In genomic region chr16:67805718-67806427, GRCh38 we compare ENCODE assay signal across 8 cellular contexts. TPM values are rescaled to one million over a fixed set of nuclear protein-coding genes. Genes with fewer than 3 reads are reported as not detected.
DNase-seq lines count a peak whose midpoint lies in the region; ATAC-seq and TF ChIP-seq lines count a peak whose summit lies in the region.

No MANE protein-coding gene starts in this region.

- H3K27me3 ChIP-seq in hepatocyte (no peaks in the 10 kb centered on the region), skeletal muscle tissue (ENCODE audit: control insufficient read depth in 3 of 3, insufficient read depth in 3 of 3, low read length in 3 of 3) (no peaks in the 10 kb centered on the region)

- peak overlapping the region; percentile 52 for H3K4me3 ChIP-seq in hepatocyte
- peak overlapping the region; percentile 84 to 99 (median 97) for H3K4me3 ChIP-seq in skeletal muscle tissue (ENCODE audit: low read length in 3 of 3)

- peak overlapping the region; percentile 60 for H3K27ac ChIP-seq in hepatocyte
- peak overlapping the region; percentile 96 for H3K27ac ChIP-seq in skeletal muscle tissue (ENCODE audit: low read depth, low read length)

- H3K36me3 ChIP-seq in hepatocyte (replicated peaks; ENCODE audit: insufficient read depth, low read depth) (no peaks in the 10 kb centered on the region), skeletal muscle tissue (ENCODE audit: control insufficient read depth in 3 of 3, insufficient read depth in 3 of 3, low read length in 3 of 3) (peaks cover 6 to 23% (median 20%) of the 10 kb centered on the region in 3 donors)

- H3K4me2 ChIP-seq in hepatocyte: peak overlapping the region; percentile 89

- H4K20me1 ChIP-seq in hepatocyte (ENCODE audit: insufficient read depth, poor library complexity, severe bottlenecking): peaks cover 10% of the 10 kb centered on the region

- WGBS in hepatocyte (ENCODE audit: low lambda C conversion rate, missing lambda C conversion rate): 2% methylated on average over 18 of the region's 26 CpGs

- peaks cover 16% of the 10 kb centered on the region for H3K4me1 ChIP-seq in hepatocyte (ENCODE audit: insufficient read depth)
- peaks cover 24 to 45% (median 25%) of the 10 kb centered on the region in 3 donors for H3K4me1 ChIP-seq in skeletal muscle tissue (ENCODE audit: control insufficient read depth in 3 of 3, insufficient read depth in 3 of 3, low read length in 3 of 3)

- H3K9ac ChIP-seq in skeletal muscle tissue (ENCODE audit: low read depth in 1 of 3, low read length in 3 of 3): peak overlapping the region; percentile 97 to 100 (median 99)

- no peaks in the 10 kb centered on the region for H3K9me3 ChIP-seq in hepatocyte (ENCODE audit: low read depth)
- no peaks in the 10 kb centered on the region for H3K9me3 ChIP-seq in skeletal muscle tissue (ENCODE audit: control insufficient read depth in 3 of 3, low read length in 3 of 3)

- peak; percentile 0 for ATAC-seq in HG02759 (IDR thresholded peaks at IDR 0.05; ENCODE audit: unreplicated experiment)
- no peak for ATAC-seq in GM18861 (IDR thresholded peaks at IDR 0.05; ENCODE audit: unreplicated experiment)
- no peak for ATAC-seq in HG02852 (IDR thresholded peaks at IDR 0.05; ENCODE audit: unreplicated experiment)

- no peak for TF ChIP-seq CTCF in hepatocyte (IDR thresholded peaks at IDR 0.05; ENCODE audit: poor library complexity)

- peak; percentile 38 for DNase-seq in D341Med (ENCODE audit: low spot score)
- DNase-seq in activated CD8-positive, alpha-beta memory T cell treated with anti-CD3 and anti-CD28 coated beads, Interleukin-2, amount 50 U/mL, for 4 hours: peak; percentile 19
- no peak for DNase-seq in hepatocyte (ENCODE audit: low spot score)
- DNase-seq in NCI-H2107 treated with DMSO at 0.1 percent for 48 hours (lab: John Stamatoyannopoulos, UW; ENCODE audit: unreplicated experiment): no peak

- H2AFZ ChIP-seq in hepatocyte: peak overlapping the region; percentile 61

- H3K79me2 ChIP-seq in hepatocyte: peaks cover 53% of the 10 kb centered on the region

- H3K9me2 ChIP-seq in hepatocyte (replicated peaks; ENCODE audit: insufficient read depth): no peaks in the 10 kb centered on the region

RNA-seq across cellular contexts. Expression of gene RANBP10, which starts 0.5 kb away (rescaled TPM):
- total RNA-seq in hepatocyte: 8.6 and 8.8 TPM in 2 replicates
- polyA plus RNA-seq in hepatocyte: 12.4 and 12.6 TPM in 2 replicates
- 4.7 TPM for total RNA-seq in skeletal muscle tissue

RNA-seq across cellular contexts. Expression of gene TSNAXIP1, which starts 0.8 kb away (rescaled TPM):
- total RNA-seq in hepatocyte: 3.1 TPM in 2 replicates
- polyA plus RNA-seq in hepatocyte: 2.0 and 5.8 TPM in 2 replicates
- total RNA-seq in skeletal muscle tissue: 0.52 TPM

RNA-seq across cellular contexts. Expression of gene THAP11, which starts 36.2 kb away (rescaled TPM):
- total RNA-seq in hepatocyte: 35.4 and 40.0 TPM in 2 replicates
- 36.7 and 36.9 TPM in 2 replicates for polyA plus RNA-seq in hepatocyte
- total RNA-seq in skeletal muscle tissue: 35.5 TPM

RNA-seq across cellular contexts. Expression of gene NUTF2, which starts 40.9 kb away (rescaled TPM):
- total RNA-seq in hepatocyte (100 and 102 TPM in 2 replicates), skeletal muscle tissue (94.5 TPM)
- 197 and 216 TPM in 2 replicates for polyA plus RNA-seq in hepatocyte

RNA-seq across cellular contexts. Expression of gene CENPT, which starts 41.6 kb away (rescaled TPM):
- 28.5 and 38.1 TPM in 2 replicates for total RNA-seq in hepatocyte
- polyA plus RNA-seq in hepatocyte: 84.0 and 115 TPM in 2 replicates
- total RNA-seq in skeletal muscle tissue: 14.6 TPM

Comparison
In these comparisons a context has a peak if more than half of its experiments do, and no peak if none do; other contexts are left out.
1. DNase-seq: peak in D341Med (single experiment) and activated CD8-positive, alpha-beta memory T cell treated with anti-CD3 and anti-CD28 coated beads, Interleukin-2, amount 50 U/mL, for 4 hours (single experiment); none in hepatocyte (single experiment) and NCI-H2107 treated with DMSO at 0.1 percent for 48 hours (single experiment).